ENCODE assay signal across 23 cellular contexts in genomic region chr15:56948000-56948765, GRCh38. TPM values are rescaled to one million over a fixed set of nuclear protein-coding genes. Genes with fewer than 3 reads are reported as not detected.
DNase-seq lines count a peak whose midpoint lies in the region; ATAC-seq and TF ChIP-seq lines count a peak whose summit lies in the region.
"Had no signal": no experiment of that assay in that cellular context is flagged by ENCODE, and none has a peak within 500 bp of the region (broad histone marks: within the 10 kb centered on the region; RNA-seq: fewer than 3 reads in every experiment).

No MANE protein-coding gene starts in this region.

- no peak overlapping the region for H2BK12ac ChIP-seq in neuronal stem cell (ENCODE audit: low read length)

- H3K4ac ChIP-seq in neuronal stem cell (ENCODE audit: low read length): no peak overlapping the region

- no peak for DNase-seq in A673 (ENCODE audit: low spot score)
- no peak for DNase-seq in SK-N-MC (ENCODE audit: low read depth, low spot score)
- DNase-seq in fibroblast of gingiva (ENCODE audit: low read depth): peak; percentile 50
- no peak for DNase-seq in neuronal stem cell (ENCODE audit: low spot score)
- DNase-seq in inferior parietal cortex (ENCODE audit: extremely low spot score): no peak
- no peak for DNase-seq in aorta
- DNase-seq in effector CD4-positive, alpha-beta T cell: no peak
- DNase-seq: ACHN; activated CD4-positive, alpha-beta memory T cell treated with anti-CD3 and anti-CD28 coated beads, Interleukin-2, amount 10 ng/mL, durations not matched to agents 7 days and 5 days; activated CD4-positive, CD25-positive, alpha-beta regulatory T cell; activated T-cell treated with anti-CD3 and anti-CD28 coated beads for 4 hours; amygdala; C1 segment of cervical spinal cord; central memory CD4-positive, alpha-beta T cell; Karpas-422; left lung; NCI-H1105; NCI-H2081; NCI-H446 treated with DMSO at 0.1 percent for 48 hours; SK-N-SH; stimulated activated CD4-positive, alpha-beta T cell treated with anti-CD3 and anti-CD28 coated beads, Interleukin-15, amount 100 ng/mL, for 24 hours had no signal

- intact Hi-C loops in A673 (cut with micrococcal nuclease; ENCODE audit: unreplicated experiment): no loop called here
- intact Hi-C loops in aorta (cut with DNase I): no loop called here

- TF ChIP-seq CTCF in A673 (conservative IDR thresholded peaks at IDR 0.05; ENCODE audit: low read depth, low read length): no peak

- H4K91ac ChIP-seq in neuronal stem cell (ENCODE audit: low read depth, low read length, poor library complexity): no peak overlapping the region

- H3K4me1 ChIP-seq in A673 (ENCODE audit: insufficient read depth, low read length, poor library complexity, severe bottlenecking) (peaks cover 31% of the 10 kb centered on the region), neuronal stem cell (ENCODE audit: control insufficient read depth in 2 of 2, insufficient read depth in 1 of 2, low read depth in 1 of 2, low read length in 2 of 2) (no peaks in the 10 kb centered on the region), aorta (ENCODE audit: control insufficient read depth in 1 of 2, insufficient read depth in 2 of 2, low read length in 2 of 2) (peaks cover 0 to 3% of the 10 kb centered on the region in 2 donors)

- H3K9me3 ChIP-seq in A673 (ENCODE audit: low read depth, low read length, poor library complexity, severe bottlenecking) (peaks cover 18% of the 10 kb centered on the region), SK-N-MC (ENCODE audit: low read depth, low read length) (peaks cover 13% of the 10 kb centered on the region), neuronal stem cell (replicated peaks in 1 of 2; ENCODE audit: control insufficient read depth in 2 of 2, insufficient read depth in 1 of 2, low read depth in 1 of 2, low read length in 2 of 2) (peaks cover 0 to 39% of the 10 kb centered on the region in 2 donors), aorta (ENCODE audit: control insufficient read depth, low read length) (no peaks in the 10 kb centered on the region)

- H2AFZ ChIP-seq in neuronal stem cell (ENCODE audit: low read length): no peak overlapping the region

- H4K8ac ChIP-seq in neuronal stem cell (ENCODE audit: low read depth, low read length): no peak overlapping the region

- no peak overlapping the region for H3K4me2 ChIP-seq in neuronal stem cell (ENCODE audit: insufficient read depth, low read length, poor library complexity, severe bottlenecking)
- H3K4me2 ChIP-seq: SK-N-SH had no signal

- H3K18ac ChIP-seq in neuronal stem cell (ENCODE audit: low read length): no peak overlapping the region

- H3K27ac ChIP-seq in A673 (ENCODE audit: low read depth, low read length, poor library complexity, severe bottlenecking) (peak overlapping the region; percentile 33), SK-N-MC (peak overlapping the region; percentile 48), neuronal stem cell (replicated peaks; ENCODE audit: low read length) (peak overlapping the region; percentile 8), aorta (ENCODE audit: low read depth in 1 of 2, low read length in 2 of 2) (no peak overlapping the region)
- H3K27ac ChIP-seq: left lung had no signal

- H3K36me3 ChIP-seq in A673 (ENCODE audit: insufficient read depth, low read length, poor library complexity, severe bottlenecking) (peaks cover 23% of the 10 kb centered on the region), SK-N-MC (ENCODE audit: insufficient read depth, low read length) (peaks cover 38% of the 10 kb centered on the region), neuronal stem cell (replicated peaks in 1 of 2; ENCODE audit: control insufficient read depth in 2 of 2, insufficient read depth in 2 of 2, low read length in 2 of 2) (peaks cover 2 to 21% of the 10 kb centered on the region in 2 donors), aorta (ENCODE audit: control insufficient read depth in 1 of 2, insufficient read depth in 2 of 2, low read length in 1 of 2) (no peaks in the 10 kb centered on the region)
- H3K36me3 ChIP-seq: left lung had no signal

- no peak overlapping the region for H3K9ac ChIP-seq in SK-N-MC (ENCODE audit: insufficient read length)
- no peak overlapping the region for H3K9ac ChIP-seq in neuronal stem cell (ENCODE audit: low read depth, low read length, poor library complexity)
- H3K9ac ChIP-seq: SK-N-SH had no signal

- ATAC-seq in aorta (ENCODE audit: low FRiP score) (no peak), GM21381 (IDR thresholded peaks at IDR 0.05; ENCODE audit: unreplicated experiment) (no peak)
- ATAC-seq: esophagus mucosa, left lung had no signal

- H2BK120ac ChIP-seq in neuronal stem cell (ENCODE audit: low read depth, low read length): no peak overlapping the region

- H3K14ac ChIP-seq in neuronal stem cell (ENCODE audit: low read length): no peak overlapping the region

- WGBS in neuronal stem cell (ENCODE audit: extremely low coverage in 2 of 2, insufficient read length in 2 of 2, insufficient replicate concordance in 1 of 2), 2 donors: no CpG with 5 or more reads among the region's 6 CpGs
- WGBS in aorta, 2 donors: 79 to 80% methylated on average over 6 of the region's 6 CpGs

- no peak overlapping the region for H2BK5ac ChIP-seq in neuronal stem cell (ENCODE audit: low read length)

- no peak overlapping the region for H2BK15ac ChIP-seq in neuronal stem cell (ENCODE audit: low read length)

- H2AK5ac ChIP-seq in neuronal stem cell (ENCODE audit: low read depth, low read length): no peak overlapping the region

- CTCF ChIA-PET in A673 (lab: Charles Lee): no interaction called here

- H3K27me3 ChIP-seq in A673 (replicated peaks; ENCODE audit: insufficient read depth, low read depth, low read length, poor library complexity) (no peaks in the 10 kb centered on the region), neuronal stem cell (ENCODE audit: control insufficient read depth in 3 of 3, insufficient read depth in 3 of 3, low read depth in 1 of 3, low read length in 3 of 3) (no peaks in the 10 kb centered on the region), aorta (ENCODE audit: control insufficient read depth in 1 of 2, insufficient read depth in 2 of 2, low read length in 1 of 2) (no peaks in the 10 kb centered on the region)
- H3K27me3 ChIP-seq: left lung had no signal

- no TSS peak for BruUV-seq in A673 (replicated peaks; lab: Mats Ljungman, UMichigan)

- POLR2A ChIA-PET in A673 (lab: Charles Lee; ENCODE audit: low non-redundant PET): no interaction called here

- peaks cover 4% of the 10 kb centered on the region for H3K79me1 ChIP-seq in neuronal stem cell (ENCODE audit: low read depth, low read length)

- H3K4me3 ChIP-seq in A673 (ENCODE audit: low read depth, low read length, poor library complexity, severe bottlenecking): no peak overlapping the region
- no peak overlapping the region for H3K4me3 ChIP-seq in SK-N-MC
- H3K4me3 ChIP-seq in neuronal stem cell (ENCODE audit: low read length in 2 of 2): no peak overlapping the region
- H3K4me3 ChIP-seq in aorta (ENCODE audit: low read length in 2 of 2): no peak overlapping the region
- H3K4me3 ChIP-seq: left lung had no signal

- no peak overlapping the region for H3K23ac ChIP-seq in neuronal stem cell (ENCODE audit: low read depth, low read length, poor library complexity)

RNA-seq across cellular contexts. Expression of gene TCF12, which starts 29.7 kb away (rescaled TPM):
- total RNA-seq in A673 (2021): 331 and 351 TPM in 2 replicates
- polyA plus RNA-seq in neuronal stem cell (2013, experiment 1 of 2): 79.2 TPM
- polyA plus RNA-seq in neuronal stem cell (2013, experiment 2 of 2): 81.9 TPM
- total RNA-seq in aorta: 100 to 1,000 TPM; 102 to 158 TPM
- 10 to 100 TPM; 17.8 to 26.7 TPM for polyA plus RNA-seq in aorta

Comparison
In these comparisons a context has a peak if more than half of its experiments do, and no peak if none do; other contexts are left out.
1. H3K27ac ChIP-seq: peak in A673 (single experiment), SK-N-MC (single experiment) and neuronal stem cell (single experiment); none in aorta (0 of 2).